Comparison of ENCODE assay signal across 10 cellular contexts in genomic region chr10:119286516-119286915, GRCh38.
DNase-seq lines count a peak whose midpoint lies in the region; TF ChIP-seq lines count a peak whose summit lies in the region.
"Had no signal": no experiment of that assay in that cellular context is flagged by ENCODE, and none has a peak within 500 bp of the region (broad histone marks: within the 10 kb centered on the region; RNA-seq: fewer than 3 reads in every experiment).

No MANE protein-coding gene starts in this region.

- no peak overlapping the region for H3K4me2 ChIP-seq in mammary epithelial cell (ENCODE audit: insufficient read depth, low read depth, low read length)

- H3K27me3 ChIP-seq in mammary epithelial cell (ENCODE audit: insufficient read depth, low read length): no peaks in the 10 kb centered on the region
- no peaks in the 10 kb centered on the region for H3K27me3 ChIP-seq in WERI-Rb-1 (ENCODE audit: insufficient read depth, low read depth, severe bottlenecking)
- H3K27me3 ChIP-seq in stomach: no peaks in the 10 kb centered on the region

- no peak for TF ChIP-seq POLR2A in stomach (IDR thresholded peaks at IDR 0.05)

- peak overlapping the region; percentile 52 for H3K27ac Mint-ChIP-seq in MCF 10A (ENCODE audit: low read depth, unreplicated experiment)
- H3K27ac Mint-ChIP-seq in endothelial cell (ENCODE audit: unreplicated experiment): peak overlapping the region; percentile 84
- H3K27ac Mint-ChIP-seq in glutamatergic neuron (ENCODE audit: unreplicated experiment): no peak overlapping the region

- TF ChIP-seq CTCF in MCF 10A (IDR thresholded peaks at IDR 0.05; ENCODE audit: unreplicated experiment) (no peak), mammary epithelial cell (conservative IDR thresholded peaks at IDR 0.05 in 1 of 2, IDR thresholded peaks at IDR 0.05 in 1 of 2; ENCODE audit: extremely low read depth in 1 of 2, insufficient read depth in 1 of 2, low read depth in 1 of 2, low read length in 2 of 2) (no peak), WERI-Rb-1 (IDR thresholded peaks at IDR 0.05; ENCODE audit: low read depth, low read length) (no peak), endothelial cell (IDR thresholded peaks at IDR 0.05; ENCODE audit: unreplicated experiment) (no peak), stomach (IDR thresholded peaks at IDR 0.05) (no peak), glutamatergic neuron (IDR thresholded peaks at IDR 0.05; ENCODE audit: partially characterized antibody, unreplicated experiment) (no peak)

- no peaks in the 10 kb centered on the region for H3K79me2 ChIP-seq in mammary epithelial cell (ENCODE audit: insufficient read depth, low read length)

- H2AFZ ChIP-seq in mammary epithelial cell (ENCODE audit: low read depth, low read length): no peak overlapping the region

- no peak for TF ChIP-seq EP300 in stomach (IDR thresholded peaks at IDR 0.05)

- H3K9me3 Mint-ChIP-seq in MCF 10A (ENCODE audit: unreplicated experiment) (no peaks in the 10 kb centered on the region), endothelial cell (ENCODE audit: unreplicated experiment) (no peaks in the 10 kb centered on the region), glutamatergic neuron (ENCODE audit: unreplicated experiment) (peaks cover 10% of the 10 kb centered on the region)

- peaks cover 13% of the 10 kb centered on the region for H3K27me3 Mint-ChIP-seq in MCF 10A (ENCODE audit: insufficient read depth, unreplicated experiment)
- peaks cover 16% of the 10 kb centered on the region for H3K27me3 Mint-ChIP-seq in endothelial cell (ENCODE audit: unreplicated experiment)
- peaks cover 14% of the 10 kb centered on the region for H3K27me3 Mint-ChIP-seq in glutamatergic neuron (ENCODE audit: unreplicated experiment)

- POLR2A ChIA-PET in MCF 10A (lab: Yijun Ruan, JAX): interaction anchor here (0.9 kb wide), 1 partner anchor 112 kb away, joined by 3 read pairs; no protein-coding TSS in a partner anchor

- H3K36me3 Mint-ChIP-seq in MCF 10A (ENCODE audit: insufficient read depth, unreplicated experiment): no peaks in the 10 kb centered on the region
- peaks cover 21% of the 10 kb centered on the region for H3K36me3 Mint-ChIP-seq in endothelial cell (ENCODE audit: low read depth, unreplicated experiment)
- peaks cover 4% of the 10 kb centered on the region for H3K36me3 Mint-ChIP-seq in glutamatergic neuron (ENCODE audit: unreplicated experiment)

- no TSS peak for BruUV-seq in MCF 10A (replicated peaks; lab: Mats Ljungman, UMichigan)
- BruUV-seq in mammary epithelial cell (replicated peaks; lab: Mats Ljungman, UMichigan): no TSS peak

- 72% methylated on average over 5 of the region's 6 CpGs for WGBS in mammary epithelial cell (ENCODE audit: low coverage, missing lambda C conversion rate)
- 84 to 87% (median 87%) methylated on average over 6 of the region's 6 CpGs for WGBS in stomach, 5 donors

- peaks cover 18% of the 10 kb centered on the region for H3K4me1 Mint-ChIP-seq in MCF 10A (ENCODE audit: insufficient read depth, unreplicated experiment)
- H3K4me1 Mint-ChIP-seq in endothelial cell (ENCODE audit: unreplicated experiment): peaks cover 73% of the 10 kb centered on the region
- peaks cover 62% of the 10 kb centered on the region for H3K4me1 Mint-ChIP-seq in glutamatergic neuron (ENCODE audit: low read depth, unreplicated experiment)

- H4K20me1 ChIP-seq in mammary epithelial cell (ENCODE audit: insufficient read depth, low read length): no peaks in the 10 kb centered on the region

- no peak overlapping the region for H3K27ac ChIP-seq in mammary epithelial cell (ENCODE audit: insufficient read depth, low read depth, low read length)
- H3K27ac ChIP-seq in WERI-Rb-1: peak overlapping the region; percentile 27
- H3K27ac ChIP-seq in stomach: peak overlapping the region in 4 of 5 donors; percentile 15 to 87 (median 53)

- H3K36me3 ChIP-seq in mammary epithelial cell (ENCODE audit: insufficient read depth, low read length) (no peaks in the 10 kb centered on the region), WERI-Rb-1 (no peaks in the 10 kb centered on the region), stomach (no peaks in the 10 kb centered on the region)

- no peak overlapping the region for H3K4me3 Mint-ChIP-seq in MCF 10A (ENCODE audit: unreplicated experiment)
- no peak overlapping the region for H3K4me3 Mint-ChIP-seq in endothelial cell (ENCODE audit: unreplicated experiment)
- H3K4me3 Mint-ChIP-seq in glutamatergic neuron (ENCODE audit: unreplicated experiment): no peak overlapping the region

- dilution Hi-C loops in mammary epithelial cell (cut with HindIII; ENCODE audit: low sequenced_read_pairs): loop anchor here (5.0 kb wide), 1 partner anchor 64 kb away; no protein-coding TSS in a partner anchor

- no peak overlapping the region for H3K4me3 ChIP-seq in mammary epithelial cell (replicated peaks in 1 of 3; ENCODE audit: insufficient read depth in 1 of 3, low read depth in 2 of 3, low read length in 3 of 3)
- no peak overlapping the region for H3K4me3 ChIP-seq in WERI-Rb-1 (ENCODE audit: low read depth, low read length)
- no peak overlapping the region for H3K4me3 ChIP-seq in stomach

- in situ Hi-C loops in mammary epithelial cell (cut with MboI; ENCODE audit: low sequenced_read_pairs in 2 of 2): no loop called here

- H3K9me3 ChIP-seq in mammary epithelial cell (replicated peaks; ENCODE audit: insufficient read depth, low read length) (no peaks in the 10 kb centered on the region), WERI-Rb-1 (ENCODE audit: severe bottlenecking) (no peaks in the 10 kb centered on the region), stomach (no peaks in the 10 kb centered on the region)

- no peak for DNase-seq in MCF 10A (ENCODE audit: unreplicated experiment)
- DNase-seq in mammary epithelial cell: no peak
- no peak for DNase-seq in WERI-Rb-1
- DNase-seq in endothelial cell (ENCODE audit: low spot score): no peak
- DNase-seq in stomach: no peak
- DNase-seq in cerebellar cortex (ENCODE audit: low spot score): no peak
- no peak for DNase-seq in activated CD4-positive, CD25-positive, alpha-beta regulatory T cell (lab: John Stamatoyannopoulos, UW)
- no peak for DNase-seq in glutamatergic neuron
- DNase-seq: activated CD4-positive, alpha-beta T cell treated with anti-CD3 and anti-CD28 coated beads for 4 hours; substantia nigra had no signal

- no peak overlapping the region for H3K9ac ChIP-seq in mammary epithelial cell (ENCODE audit: insufficient read depth, low read length)

- CTCF ChIA-PET in MCF 10A (lab: Yijun Ruan, JAX) (no interaction called here), mammary epithelial cell (lab: Charles Lee; ENCODE audit: low non-redundant PET) (no interaction called here)

- H3K4me1 ChIP-seq in mammary epithelial cell (ENCODE audit: insufficient read depth, low read length) (no peaks in the 10 kb centered on the region), stomach (peaks cover 85 to 100% (median 92%) of the 10 kb centered on the region in 4 donors)

- intact Hi-C loops in MCF 10A (cut with micrococcal nuclease): no loop called here
- intact Hi-C loops in mammary epithelial cell (cut with micrococcal nuclease): no loop called here
- intact Hi-C loops in stomach (cut with DNase I; ENCODE audit: low total_unique reads): no loop called here
